ENCODE assay signal across 8 cellular contexts in the genomic region with DNA sequence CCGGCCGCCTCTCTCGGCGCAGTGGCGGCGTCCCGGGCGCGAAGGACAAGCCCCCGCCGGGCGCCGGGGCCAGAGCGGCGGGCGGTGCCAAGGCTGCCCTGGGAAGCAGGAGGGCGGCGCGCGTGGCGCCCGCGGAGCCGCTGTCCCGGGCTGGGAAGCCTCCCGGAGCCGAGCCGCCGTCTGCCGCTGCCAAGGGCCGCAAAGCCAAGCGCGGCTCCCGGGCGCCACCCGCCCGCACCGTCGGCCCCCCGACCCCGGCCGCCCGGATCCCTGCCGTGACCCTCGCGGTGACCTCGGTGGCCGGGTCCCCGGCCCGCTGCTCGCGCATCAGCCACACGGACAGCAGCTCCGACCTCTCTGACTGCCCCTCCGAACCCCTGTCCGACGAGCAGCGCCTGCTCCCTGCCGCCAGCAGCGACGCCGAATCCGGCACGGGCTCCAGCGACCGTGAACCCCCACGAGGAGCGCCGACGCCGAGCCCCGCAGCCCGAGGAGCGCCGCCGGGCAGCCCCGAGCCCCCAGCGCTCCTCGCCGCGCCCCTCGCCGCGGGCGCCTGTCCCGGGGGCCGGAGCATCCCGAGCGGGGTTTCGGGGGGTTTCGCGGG. TPM values are rescaled to one million over a fixed set of nuclear protein-coding genes. Genes with fewer than 3 reads are reported as not detected.
DNase-seq lines count a peak whose midpoint lies in the region; ATAC-seq, FAIRE-seq and TF ChIP-seq lines count a peak whose summit lies in the region.

No MANE protein-coding gene starts in this region.

- H3K4me1 Mint-ChIP-seq in neural crest cell, result peaks cover 26% of the 10 kb centered on the region

- no peak for DNase-seq in BJ (ENCODE audit: low read depth)
- DNase-seq in RWPE2 (ENCODE audit: low spot score), result no peak
- peak; percentile 25 for DNase-seq in neural crest cell (ENCODE audit: low read depth, low spot score)
- DNase-seq in NCI-H345 treated with DMSO at 0.1 percent for 48 hours (lab: John Stamatoyannopoulos, UW; ENCODE audit: unreplicated experiment), result no peak
- no peak for DNase-seq in RCC 7860 (ENCODE audit: low spot score)
- DNase-seq in cerebellar cortex (ENCODE audit: low spot score), result no peak

- CTCF ChIA-PET in BJ (lab: Yijun Ruan, JAX), result no interaction called here

- H3K4me3 ChIP-seq in BJ (ENCODE audit: low read depth, low read length) (peak overlapping the region; percentile 89), RWPE2 (ENCODE audit: severe bottlenecking) (peak overlapping the region; percentile 95), esophagus (ENCODE audit: low read depth in 1 of 2, low read length in 2 of 2) (peak overlapping the region; percentile 63 to 68)

- no peaks in the 10 kb centered on the region for H3K27me3 ChIP-seq in BJ (ENCODE audit: control insufficient read depth, insufficient read depth, low read length)
- no peaks in the 10 kb centered on the region for H3K27me3 ChIP-seq in RWPE2 (ENCODE audit: insufficient read depth, poor library complexity, severe bottlenecking)
- peaks cover 0 to 2% of the 10 kb centered on the region in 2 donors for H3K27me3 ChIP-seq in esophagus (ENCODE audit: control insufficient read depth in 1 of 2, insufficient read depth in 2 of 2, low read length in 2 of 2)

- H3K36me3 ChIP-seq in BJ (ENCODE audit: control insufficient read depth, insufficient read depth, low read length) (peaks cover 8% of the 10 kb centered on the region), RWPE2 (ENCODE audit: low read depth) (peaks cover 9% of the 10 kb centered on the region; the same call in 1 of the 2 replicates), esophagus (ENCODE audit: control insufficient read depth in 2 of 2, insufficient read depth in 2 of 2, low read length in 1 of 2) (no peaks in the 10 kb centered on the region)

- peak; percentile 3 for ATAC-seq in GM21390 (IDR thresholded peaks at IDR 0.05; ENCODE audit: unreplicated experiment)
- ATAC-seq in RWPE2 (ENCODE audit: low read depth), result no peak

- no peaks in the 10 kb centered on the region for H3K9me3 ChIP-seq in RWPE2 (ENCODE audit: severe bottlenecking)
- no peaks in the 10 kb centered on the region for H3K9me3 ChIP-seq in esophagus (ENCODE audit: control insufficient read depth in 2 of 2, insufficient read depth in 1 of 2, low read depth in 1 of 2, low read length in 1 of 2)

- POLR2A ChIA-PET in BJ (lab: Charles Lee), result interaction anchor here (0.6 to 0.7 kb wide), 2 partner anchors 277 to 352 kb away, joined by 3 to 4 read pairs; no protein-coding TSS in a partner anchor

- TF ChIP-seq CTCF in BJ (IDR thresholded peaks at IDR 0.05; ENCODE audit: insufficient read depth, low read depth, low read length) (no peak), RWPE2 (IDR thresholded peaks at IDR 0.05; ENCODE audit: poor library complexity, severe bottlenecking) (no peak), neural crest cell (conservative IDR thresholded peaks at IDR 0.05) (no peak)

- H3K36me3 Mint-ChIP-seq in neural crest cell (ENCODE audit: low read depth), result no peaks in the 10 kb centered on the region

- H3K4me3 Mint-ChIP-seq in neural crest cell, result no peak overlapping the region

- no peak for FAIRE-seq in RCC 7860 (lab: Jason Lieb, UNC)

- no peak overlapping the region for H3K27ac Mint-ChIP-seq in neural crest cell (ENCODE audit: unreplicated experiment)

- 1% methylated on average over 45 to 92 of the region's 92 CpGs for WGBS in esophagus, 2 donors

- H3K4me1 ChIP-seq in RWPE2 (ENCODE audit: insufficient read depth, poor library complexity, severe bottlenecking) (no peaks in the 10 kb centered on the region), esophagus (ENCODE audit: control insufficient read depth in 2 of 2, insufficient read depth in 2 of 2, low read length in 1 of 2) (peaks cover 3 to 13% of the 10 kb centered on the region in 2 donors)

- peak overlapping the region; percentile 66 for H3K27ac ChIP-seq in RWPE2 (ENCODE audit: poor library complexity, severe bottlenecking)
- H3K27ac ChIP-seq in esophagus (ENCODE audit: low read depth in 2 of 2, low read length in 1 of 2), result peak overlapping the region; percentile 87 to 95

- H3K27me3 Mint-ChIP-seq in neural crest cell (ENCODE audit: low read depth), result peaks cover 40% of the 10 kb centered on the region

- peaks cover 2% of the 10 kb centered on the region for H3K9me3 Mint-ChIP-seq in neural crest cell

RNA-seq across cellular contexts. Expression of gene MTCL1, which starts 0.7 kb away (rescaled TPM):
- 28.2 and 29.8 TPM in 2 replicates for polyA plus RNA-seq in BJ (2011; rRNA removed)
- 43.7 and 64.0 TPM in 2 replicates for polyA minus RNA-seq in BJ (2011; rRNA and poly(A)+ RNA removed)
- 1 to 10 TPM; 4.4 to 6.5 TPM for polyA plus RNA-seq in esophagus
- 17.8 and 18.4 TPM in 2 replicates for total RNA-seq in neural crest cell
